Comparison of ENCODE assay signal across 24 cellular contexts in the genomic region with DNA sequence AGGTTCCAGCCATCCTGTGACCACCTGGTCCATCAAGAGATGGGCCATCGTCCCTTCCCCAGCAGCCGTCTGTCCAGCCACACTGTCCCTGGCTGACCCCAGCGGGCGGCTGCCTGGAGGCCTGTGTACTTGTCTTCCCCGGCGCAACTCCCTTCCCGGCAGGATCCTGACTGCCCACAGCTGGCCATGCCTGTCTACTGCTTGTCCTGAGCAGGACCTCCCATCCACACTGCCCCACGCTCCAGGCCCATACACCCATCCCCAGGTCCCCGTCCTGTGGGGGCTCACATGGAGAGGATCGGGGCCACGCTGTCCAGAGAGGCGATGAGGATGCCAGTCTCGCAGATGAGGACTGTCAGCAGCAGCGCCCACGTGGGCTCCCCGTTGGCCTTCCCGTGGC. TPM values are rescaled to one million over a fixed set of nuclear protein-coding genes. Genes with fewer than 3 reads are reported as not detected.
DNase-seq lines count a peak whose midpoint lies in the region; ATAC-seq and TF ChIP-seq lines count a peak whose summit lies in the region.
"Had no signal": no experiment of that assay in that cellular context is flagged by ENCODE, and none has a peak within 500 bp of the region (broad histone marks: within the 10 kb centered on the region; RNA-seq: fewer than 3 reads in every experiment).

No MANE protein-coding gene starts in this region.

- H3K9me3 ChIP-seq in lower lobe of right lung = no peaks in the 10 kb centered on the region
- H3K9me3 ChIP-seq: A549; BE2C; BLaER1 treated with 17β-estradiol and CSF1 and Interleukin-3, amounts not matched to agents 10 nM and 100 nM had no signal

- no peaks in the 10 kb centered on the region for H3K4me1 Mint-ChIP-seq in progenitor cell of endocrine pancreas (ENCODE audit: low read depth)
- H3K4me1 Mint-ChIP-seq: CD14-positive monocyte; CD8-positive, alpha-beta memory T cell; GM23338; H9 had no signal

- intact Hi-C loops in lower lobe of right lung (cut with DNase I) = no loop called here

- no peaks in the 10 kb centered on the region for H3K4me1 ChIP-seq in lower lobe of right lung
- H3K4me1 ChIP-seq: A549; BE2C; BLaER1 treated with 17β-estradiol and CSF1 and Interleukin-3, amounts not matched to agents 10 nM and 100 nM had no signal

- TF ChIP-seq CTCF in progenitor cell of endocrine pancreas (IDR thresholded peaks at IDR 0.05; ENCODE audit: unreplicated experiment) = no peak
- no peak for TF ChIP-seq CTCF in lower lobe of right lung (IDR thresholded peaks at IDR 0.05)

- H3K4me3 ChIP-seq in lower lobe of right lung = no peak overlapping the region
- H3K4me3 ChIP-seq: A549; BLaER1 treated with 17β-estradiol and CSF1 and Interleukin-3, amounts not matched to agents 10 nM and 100 nM; GM12878; GM23338 had no signal

- H3K36me3 Mint-ChIP-seq in activated naive CD4-positive, alpha-beta T cell treated with anti-CD3 and anti-CD28 coated beads, Interleukin-2, amount 50 U/mL, for 72 hours = no peaks in the 10 kb centered on the region
- H3K36me3 Mint-ChIP-seq in progenitor cell of endocrine pancreas (ENCODE audit: insufficient read depth) = peaks cover 5% of the 10 kb centered on the region

- no peaks in the 10 kb centered on the region for H3K27me3 Mint-ChIP-seq in progenitor cell of endocrine pancreas
- H3K27me3 Mint-ChIP-seq: CD4-positive, alpha-beta T cell; CD8-positive, alpha-beta memory T cell had no signal

- peaks cover 75% of the 10 kb centered on the region for H3K36me3 ChIP-seq in lower lobe of right lung
- H3K36me3 ChIP-seq: BE2C had no signal

- no peak overlapping the region for H3K27ac ChIP-seq in lower lobe of right lung
- H3K27ac ChIP-seq: A549; BLaER1 treated with 17β-estradiol and CSF1 and Interleukin-3, amounts not matched to agents 10 nM and 100 nM had no signal

- H3K9me3 Mint-ChIP-seq in activated naive CD4-positive, alpha-beta T cell treated with anti-CD3 and anti-CD28 coated beads, Interleukin-2, amount 50 U/mL, for 72 hours = no peaks in the 10 kb centered on the region
- H3K9me3 Mint-ChIP-seq in progenitor cell of endocrine pancreas (ENCODE audit: low read depth) = no peaks in the 10 kb centered on the region
- H3K9me3 Mint-ChIP-seq: CD4-positive, alpha-beta T cell; CD8-positive, alpha-beta memory T cell; GM23338; H9 had no signal

- no peak for DNase-seq in activated naive CD4-positive, alpha-beta T cell treated with anti-CD3 and anti-CD28 coated beads, Interleukin-2, amount 50 U/mL, for 72 hours (ENCODE audit: low spot score in 2 of 2)
- no peak for DNase-seq in activated naive CD4-positive, alpha-beta T cell treated with anti-CD3 and anti-CD28 coated beads, Interleukin-2, amount 50 U/mL, for 16 hours
- DNase-seq in left lobe of liver (ENCODE audit: low spot score) = no peak
- no peak for DNase-seq in progenitor cell of endocrine pancreas (ENCODE audit: low spot score, unreplicated experiment)
- no peak for DNase-seq in NCI-H2029 treated with DMSO at 0.1 percent for 48 hours (lab: John Stamatoyannopoulos, UW)
- no peak for DNase-seq in lower lobe of right lung
- DNase-seq: 8988T; ACHN; AML-193; BE2C; CD4-positive, alpha-beta T cell; CD8-positive, alpha-beta memory T cell; DMS 273 treated with DMSO at 0.1 percent for 48 hours; DMS79; EL; GDM1; H9 had no signal

- peak overlapping the region; percentile 54 to 68 for H3K27ac Mint-ChIP-seq in activated naive CD4-positive, alpha-beta T cell treated with anti-CD3 and anti-CD28 coated beads, Interleukin-2, amount 50 U/mL, for 72 hours
- peak overlapping the region; percentile 37 for H3K27ac Mint-ChIP-seq in progenitor cell of endocrine pancreas
- H3K27ac Mint-ChIP-seq: CD4-positive, alpha-beta T cell; GM23338 had no signal

- ATAC-seq in activated naive CD4-positive, alpha-beta T cell treated with anti-CD3 and anti-CD28 coated beads, Interleukin-2, amount 50 U/mL, for 72 hours = no peak
- ATAC-seq in left lobe of liver (peak; percentile 4), lower lobe of right lung (no peak), GM19467 (IDR thresholded peaks at IDR 0.05; ENCODE audit: unreplicated experiment) (no peak)
- ATAC-seq: GM12878, GM23338, HCT116 had no signal

- H3K27me3 ChIP-seq in lower lobe of right lung (ENCODE audit: low read depth) = no peaks in the 10 kb centered on the region
- H3K27me3 ChIP-seq: BE2C; BLaER1 treated with 17β-estradiol and CSF1 and Interleukin-3, amounts not matched to agents 10 nM and 100 nM had no signal

- no peak overlapping the region for H3K4me3 Mint-ChIP-seq in progenitor cell of endocrine pancreas (ENCODE audit: low read depth)
- H3K4me3 Mint-ChIP-seq: CD14-positive monocyte; CD4-positive, alpha-beta T cell; GM23338; H9 had no signal

RNA-seq across cellular contexts. Expression of gene SLC12A7, which starts 35.5 kb away (rescaled TPM):
- total RNA-seq in activated naive CD4-positive, alpha-beta T cell treated with anti-CD3 and anti-CD28 coated beads, Interleukin-2, amount 50 U/mL, for 72 hours = 10 to 100 TPM; 19.5 to 74.7 TPM
- 56.5 TPM for total RNA-seq in left lobe of liver
- total RNA-seq in progenitor cell of endocrine pancreas = 76.3 and 80.8 TPM in 2 replicates
- 49.5 TPM for total RNA-seq in lower lobe of right lung
